10 cellular contexts compared by ENCODE assay signal in genomic region chr3:14525685-14526631, GRCh38. TPM values are rescaled to one million over a fixed set of nuclear protein-coding genes. Genes with fewer than 3 reads are reported as not detected.
DNase-seq lines count a peak whose midpoint lies in the region; ATAC-seq, FAIRE-seq and TF ChIP-seq lines count a peak whose summit lies in the region.
"Had no signal": no experiment of that assay in that cellular context is flagged by ENCODE, and none has a peak within 500 bp of the region (broad histone marks: within the 10 kb centered on the region; RNA-seq: fewer than 3 reads in every experiment).

No MANE protein-coding gene starts in this region.

- H3K18ac ChIP-seq in H1 (ENCODE audit: extremely low read depth, low read length) (no peak overlapping the region), H9 (ENCODE audit: insufficient read length, low read depth, low read length) (no peak overlapping the region)

- ATAC-seq in mucosa of descending colon: peak; percentile 42
- ATAC-seq in HG03469 (IDR thresholded peaks at IDR 0.05; ENCODE audit: unreplicated experiment): no peak

- H2BK15ac ChIP-seq in H1 (ENCODE audit: low read length) (peak overlapping the region; percentile 76; the same call in 1 of the 2 replicates), H9 (ENCODE audit: low read depth, low read length) (no peak overlapping the region)

- TF ChIP-seq CTCF in H1 (IDR thresholded peaks at IDR 0.05; ENCODE audit: control extremely low read depth in 1 of 3, insufficient read depth in 1 of 3, low read depth in 1 of 3, low read length in 3 of 3): no peak
- TF ChIP-seq CTCF in mucosa of descending colon (IDR thresholded peaks at IDR 0.05): no peak
- no peak for TF ChIP-seq CTCF in H9 (conservative IDR thresholded peaks at IDR 0.05)

- H3K4me3 ChIP-seq in H1 (ENCODE audit: extremely low read depth in 1 of 4, insufficient read depth in 2 of 4, low read depth in 3 of 4, low read length in 4 of 4) (no peak overlapping the region), mucosa of descending colon (no peak overlapping the region)

- H2AK5ac ChIP-seq in H1 (ENCODE audit: low read depth, low read length) (peak overlapping the region; percentile 26; the same call in 1 of the 2 replicates), H9 (ENCODE audit: insufficient read length, low read length) (no peak overlapping the region)

- H3K27ac Mint-ChIP-seq in H9: peak overlapping the region in 1 of 3 experiments; percentile 8; a peak in 1 of 7 replicates
- H3K27ac Mint-ChIP-seq: T-helper 1 cell treated with Interleukin-12 subunit alpha and Interleukin-12 subunit beta and Interleukin-4 antibody, amounts not matched to agents 30 μg/mL and 1 μg/mL, for 36 hours had no signal

- H4K20me1 ChIP-seq in H1 (replicated peaks in 1 of 2; ENCODE audit: control insufficient read depth in 1 of 2, insufficient read depth in 2 of 2, low read length in 2 of 2) (no peaks in the 10 kb centered on the region), H9 (ENCODE audit: control insufficient read depth, insufficient read depth, insufficient read length) (no peaks in the 10 kb centered on the region)

- H3K4me1 ChIP-seq in H1 (replicated peaks in 1 of 4; ENCODE audit: control insufficient read depth in 3 of 4, insufficient read depth in 4 of 4, low read length in 3 of 4) (peaks cover 2 to 9% (median 7%) of the 10 kb centered on the region in 4 experiments), mucosa of descending colon (ENCODE audit: low read depth) (no peaks in the 10 kb centered on the region), H9 (ENCODE audit: insufficient read depth, low read length) (no peaks in the 10 kb centered on the region)

- H2AFZ ChIP-seq in H1 (ENCODE audit: low read length): no peak overlapping the region
- no peak overlapping the region for H2AFZ ChIP-seq in H9 (ENCODE audit: low read length)

- H3K23ac ChIP-seq in H1 (ENCODE audit: insufficient read length): no peak overlapping the region
- H3K23ac ChIP-seq in H9 (ENCODE audit: insufficient read length, low read depth, low read length): no peak overlapping the region

- no peak for FAIRE-seq in H1 (lab: Jason Lieb, UNC)

- no peaks in the 10 kb centered on the region for H3K79me1 ChIP-seq in H1 (ENCODE audit: low read depth, low read length)
- H3K79me1 ChIP-seq in H9 (ENCODE audit: insufficient read depth, low read depth, low read length, poor library complexity, severe bottlenecking): no peaks in the 10 kb centered on the region

- H3K36me3 Mint-ChIP-seq in H9 (ENCODE audit: insufficient read depth in 1 of 3, low read depth in 3 of 3): peaks cover 0 to 4% (median 0%) of the 10 kb centered on the region in 3 experiments; a peak in 1 of 7 replicates

- H2BK12ac ChIP-seq in H1 (ENCODE audit: low read depth, low read length) (peak overlapping the region; percentile 75; the same call in 1 of the 2 replicates), H9 (ENCODE audit: insufficient read length, low read depth, low read length) (no peak overlapping the region)

- TF ChIP-seq EP300 in H1 (IDR thresholded peaks at IDR 0.05; ENCODE audit: borderline replicate concordance in 1 of 2, low read depth in 2 of 2, low read length in 2 of 2): no peak

- TF ChIP-seq RAD21 in H1 (IDR thresholded peaks at IDR 0.05 in 1 of 2, conservative IDR thresholded peaks at IDR 0.05 in 1 of 2; ENCODE audit: low read depth in 2 of 2, low read length in 2 of 2): no peak

- H3K56ac ChIP-seq in H1 (replicated peaks; ENCODE audit: insufficient read length, low read depth, low read length) (no peak overlapping the region), H9 (ENCODE audit: insufficient read length, low read depth, low read length) (no peak overlapping the region)

- no peak overlapping the region for H3T11ph ChIP-seq in H9 (ENCODE audit: low read length)

- peaks cover 1% of the 10 kb centered on the region for H3K27me3 Mint-ChIP-seq in H9 (ENCODE audit: low read depth)

- intact Hi-C loops in mucosa of descending colon (cut with DNase I, micrococcal nuclease): no loop called here

- H3K23me2 ChIP-seq in H1 (ENCODE audit: low read depth, low read length): no peaks in the 10 kb centered on the region; the same call in 1 of the 2 replicates
- H3K23me2 ChIP-seq in H9 (ENCODE audit: insufficient read length, low read depth, low read length, poor library complexity, severe bottlenecking): no peaks in the 10 kb centered on the region

- H2BK5ac ChIP-seq in H1 (ENCODE audit: low read depth, low read length) (peak overlapping the region; percentile 30; the same call in 1 of the 2 replicates), H9 (ENCODE audit: insufficient read length, low read length) (no peak overlapping the region)

- H3K27me3 ChIP-seq in H1 (replicated peaks in 1 of 4; ENCODE audit: control insufficient read depth in 3 of 4, extremely low read depth in 1 of 4, insufficient read depth in 3 of 4, low read length in 3 of 4) (no peaks in the 10 kb centered on the region), H9 (ENCODE audit: insufficient read depth, low read length) (no peaks in the 10 kb centered on the region)

- H3K4me2 ChIP-seq in H1 (ENCODE audit: insufficient read depth in 1 of 2, low read depth in 2 of 2, low read length in 2 of 2): no peak overlapping the region; a peak in 1 of 4 replicates
- H3K4me2 ChIP-seq in H9 (ENCODE audit: insufficient read depth, insufficient read length, low read length): no peak overlapping the region

- H3K9me3 Mint-ChIP-seq in H9: peaks cover 3 to 7% of the 10 kb centered on the region in 2 experiments
- H3K9me3 Mint-ChIP-seq: T-helper 1 cell treated with Interleukin-12 subunit alpha and Interleukin-12 subunit beta and Interleukin-4 antibody, amounts not matched to agents 30 μg/mL and 1 μg/mL, for 36 hours had no signal

- no peak overlapping the region for H3K4me3 Mint-ChIP-seq in H9
- H3K4me3 Mint-ChIP-seq: T-helper 1 cell treated with Interleukin-12 subunit alpha and Interleukin-12 subunit beta and Interleukin-4 antibody, amounts not matched to agents 30 μg/mL and 1 μg/mL, for 36 hours had no signal

- H3K14ac ChIP-seq in H1 (ENCODE audit: insufficient read length): no peak overlapping the region
- no peak overlapping the region for H3K14ac ChIP-seq in H9 (ENCODE audit: insufficient read depth, low read length)

- H4K8ac ChIP-seq in H1 (ENCODE audit: extremely low read depth, insufficient read depth, low read length): no peak overlapping the region
- H4K8ac ChIP-seq in H9 (replicated peaks; ENCODE audit: insufficient read length, low read depth, low read length): no peak overlapping the region

- DNase-seq in stimulated activated CD4-positive, alpha-beta T cell treated with anti-CD3 and anti-CD28 coated beads, Interleukin-1b, Interleukin-23, amount 100 ng/mL, for 48 hours: peak; percentile 13
- no peak for DNase-seq in stimulated activated CD4-positive, alpha-beta T cell treated with anti-CD3 and anti-CD28 coated beads, Interleukin-4, amount 100 ng/mL, for 1 hour
- DNase-seq in H1 (ENCODE audit: low read depth in 1 of 2, low spot score in 2 of 2) (no peak), mucosa of descending colon (peak in 1 of 3 donors; percentile 12), D341Med (ENCODE audit: low spot score) (no peak), H9 (no peak), SKM-1 treated with dmso at 0.1 percent for 144 hours (lab: John Stamatoyannopoulos, UW; ENCODE audit: unreplicated experiment) (no peak)
- DNase-seq: NCI-H446 had no signal

- H3K4me1 Mint-ChIP-seq in H9: peaks cover 12 to 18% of the 10 kb centered on the region in 2 experiments

- WGBS in H1 (ENCODE audit: extremely low coverage in 1 of 2, insufficient coverage in 1 of 2, insufficient read length in 1 of 2, insufficient replicate concordance in 2 of 2, low coverage in 1 of 2, low lambda C conversion rate in 2 of 2, missing lambda C conversion rate in 1 of 2), 2 experiments: 72% methylated on average over 17 of the region's 17 CpGs; no CpG with 5 or more reads in 1 of the 2 experiments
- WGBS in H9 (ENCODE audit: extremely low coverage, insufficient read length, low lambda C conversion rate): no CpG with 5 or more reads among the region's 17 CpGs

- CTCF ChIA-PET in H1 (lab: Charles Lee; ENCODE audit: partially characterized antibody): interaction anchor here (0.7 to 6.4 kb wide), 14 partner anchors 9 to 322 kb away, joined by 3 to 69 read pairs (median 4); no protein-coding TSS in a partner anchor

- H4K91ac ChIP-seq in H1 (replicated peaks; ENCODE audit: insufficient read length, low read length) (no peak overlapping the region), H9 (ENCODE audit: insufficient read length, low read depth, low read length) (no peak overlapping the region)

- H3K27ac ChIP-seq in H1 (ENCODE audit: low read depth, low read length) (no peak overlapping the region), H9 (ENCODE audit: insufficient read length, low read depth, low read length) (no peak overlapping the region)

- H3K4ac ChIP-seq in H1 (replicated peaks; ENCODE audit: insufficient read length, low read depth, low read length) (no peak overlapping the region), H9 (ENCODE audit: low read depth, low read length) (no peak overlapping the region)

- H3K36me3 ChIP-seq in H1 (ENCODE audit: control insufficient read depth in 2 of 4, insufficient read depth in 4 of 4, low read length in 3 of 4): no peaks in the 10 kb centered on the region
- no peaks in the 10 kb centered on the region for H3K36me3 ChIP-seq in mucosa of descending colon (ENCODE audit: low read depth)

- no peak overlapping the region for H2BK20ac ChIP-seq in H1 (ENCODE audit: low read length)
- H2BK20ac ChIP-seq in H9 (ENCODE audit: low read depth, low read length, poor library complexity, severe bottlenecking): no peak overlapping the region

- H3K9me3 ChIP-seq in H1 (ENCODE audit: insufficient read depth in 2 of 2, low read depth in 1 of 2, low read length in 1 of 2): no peaks in the 10 kb centered on the region
- H3K9me3 ChIP-seq in mucosa of descending colon: no peaks in the 10 kb centered on the region
- no peaks in the 10 kb centered on the region for H3K9me3 ChIP-seq in H9 (ENCODE audit: control insufficient read depth, low read depth, low read length)

- H4K5ac ChIP-seq in H1 (ENCODE audit: insufficient read length, low read depth, low read length) (no peak overlapping the region), H9 (ENCODE audit: insufficient read length, low read depth, low read length) (no peak overlapping the region)

- H2BK120ac ChIP-seq in H1 (replicated peaks; ENCODE audit: low read depth, low read length) (no peak overlapping the region), H9 (ENCODE audit: low read depth, low read length, poor library complexity, severe bottlenecking) (no peak overlapping the region)

- POLR2A ChIA-PET in H1 (lab: Charles Lee; ENCODE audit: partially characterized antibody): interaction anchor here (1.0 to 1.7 kb wide), 6 partner anchors 10 to 22 kb away, joined by 3 to 4 read pairs (median 3); no protein-coding TSS in a partner anchor

- H3K9ac ChIP-seq in H1 (replicated peaks in 1 of 4; ENCODE audit: extremely low read depth in 1 of 4, low read depth in 3 of 4, low read length in 3 of 4) (no peak overlapping the region), H9 (ENCODE audit: extremely low read depth, insufficient read length, low read length) (no peak overlapping the region)

- H3K79me2 ChIP-seq in H1 (ENCODE audit: control insufficient read depth in 1 of 2, insufficient read depth in 2 of 2, low read length in 2 of 2): no peaks in the 10 kb centered on the region
- H3K79me2 ChIP-seq in H9 (ENCODE audit: insufficient read depth, low read length): no peaks in the 10 kb centered on the region

- TF ChIP-seq POLR2A in H1 (IDR thresholded peaks at IDR 0.05; ENCODE audit: control extremely low read depth in 1 of 2, low read depth in 2 of 2, low read length in 2 of 2): no peak

RNA-seq across cellular contexts. Expression of gene GRIP2, which starts 14.2 kb away (rescaled TPM):
- total RNA-seq in H1 (2021; fragmentation: NEBNext Ultra II Directional; extraction: Animal tissue kit (Norgen Biotek cat#: 25700)): 6.4 and 6.9 TPM in 2 replicates
- 2.5 and 3.5 TPM in 2 replicates for polyA plus RNA-seq in H1 (2011; rRNA removed)
- 3.7 TPM for polyA plus RNA-seq in H1 (2011; cell fraction: cytosol; rRNA removed)
- polyA plus RNA-seq in H1 (2011; cell fraction: nucleus; rRNA removed): 25.9 TPM
- 4.3 to 7.8 TPM (median 5.2 TPM) in 4 replicates for polyA plus RNA-seq in H1 (2012, experiment 1 of 2)
- polyA plus RNA-seq in H1 (2012, experiment 2 of 2): 1.2 TPM
- polyA plus RNA-seq in H1 (2013, experiment 1 of 2): 2.0 TPM
- 1.8 TPM for polyA plus RNA-seq in H1 (2013, experiment 2 of 2)
- 1.9 and 4.6 TPM in 2 replicates for polyA minus RNA-seq in H1 (2011; rRNA and poly(A)+ RNA removed)
- polyA minus RNA-seq in H1 (2011; cell fraction: cytosol; rRNA and poly(A)+ RNA removed): 1.8 TPM
- polyA minus RNA-seq in H1 (2011; cell fraction: nucleus; rRNA and poly(A)+ RNA removed): 9.1 TPM
- total RNA-seq in mucosa of descending colon (1 to 10 TPM in 2 of 3 donors, under 1 TPM in 1; 0.70 to 2.2 (median 1.6) TPM), H9 (2021) (3.1 and 3.2 TPM in 2 replicates)
